Comparison of ENCODE assay signal across 6 cellular contexts in the genomic region with DNA sequence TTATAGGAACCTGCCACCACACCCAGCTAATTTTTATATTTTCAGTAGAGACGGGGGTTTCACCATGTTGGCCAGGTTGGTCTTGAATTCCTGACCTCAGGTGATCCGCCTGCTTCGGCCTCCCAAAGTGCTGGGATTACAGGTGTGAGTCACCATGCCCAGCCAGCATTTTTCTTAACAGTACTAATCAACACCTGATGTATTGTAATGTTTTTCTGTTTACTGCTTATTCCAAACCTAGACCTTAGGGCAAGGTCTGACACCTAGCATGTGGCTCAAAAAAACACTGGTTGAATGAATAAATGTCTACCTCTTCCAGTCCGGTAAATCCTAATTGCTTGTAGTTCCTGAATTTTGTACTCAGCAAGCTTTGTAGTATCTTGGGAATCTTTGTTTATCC. TPM values are rescaled to one million over a fixed set of nuclear protein-coding genes. Genes with fewer than 3 reads are reported as not detected.
"Had no signal": no experiment of that assay in that cellular context is flagged by ENCODE, and none has a peak within 500 bp of the region (broad histone marks: within the 10 kb centered on the region; RNA-seq: fewer than 3 reads in every experiment).

No MANE protein-coding gene starts in this region.

RNA-seq across cellular contexts. Expression of a gene that starts 7.7 kb away (rescaled TPM):
- total RNA-seq: left colon, occipital lobe, osteocyte, posterior vena cava, right cardiac atrium, sciatic nerve had no signal
